8 cellular contexts compared by ENCODE assay signal in genomic region chr19:19959151-19959799, GRCh38. TPM values are rescaled to one million over a fixed set of nuclear protein-coding genes. Genes with fewer than 3 reads are reported as not detected.
DNase-seq lines count a peak whose midpoint lies in the region; TF ChIP-seq lines count a peak whose summit lies in the region.
"Not testable (repeated sequence)": the region's sequence is repeated elsewhere in the genome, so short reads cannot be mapped to it uniquely, and the experiment has no call there.

No MANE protein-coding gene starts in this region.

- not testable (repeated sequence) for H3K4me1 ChIP-seq in stomach

- DNase-seq in DMS153 (lab: John Stamatoyannopoulos, UW) (peak; percentile 3), NAMALWA (ENCODE audit: low spot score) (peak; percentile 76), RPMI7951 (ENCODE audit: low read depth) (peak; percentile 58), activated T-cell treated with anti-CD3 and anti-CD28 coated beads for 24 hours (ENCODE audit: low read depth) (peak; percentile 49), dermis blood vessel endothelial cell (peak; percentile 74), islet precursor cell (peak; percentile 82), renal cortical epithelial cell (ENCODE audit: low read depth) (peak; percentile 29), stomach (peak; percentile 84)

- H3K9me3 ChIP-seq in stomach, result not testable (repeated sequence)

- H3K4me3 ChIP-seq in stomach, result not testable (repeated sequence)

- TF ChIP-seq CTCF in stomach (IDR thresholded peaks at IDR 0.05), result peak in 5 of 7 experiments; percentile 60 to 77 (median 73)

- TF ChIP-seq EP300 in stomach (IDR thresholded peaks at IDR 0.05), result not testable (repeated sequence)

- 12 to 23% (median 20%) methylated on average over 6 to 9 of the region's 9 CpGs for WGBS in stomach, 5 donors

- not testable (repeated sequence) for TF ChIP-seq POLR2A in stomach (IDR thresholded peaks at IDR 0.05)

- intact Hi-C loops in stomach (cut with DNase I; ENCODE audit: low total_unique reads), result loop anchor here (10.0 kb wide), 1 partner anchor 424 kb away; the partner anchor contains the start of gene CILP2

- not testable (repeated sequence) for H3K36me3 ChIP-seq in stomach

- H3K27ac ChIP-seq in stomach, result not testable (repeated sequence)

- not testable (repeated sequence) for H3K27me3 ChIP-seq in stomach

RNA-seq across cellular contexts. Expression of gene ZNF93, which starts 58.5 kb away (rescaled TPM):
- 17.4 and 24.0 TPM in 2 replicates for total RNA-seq in RPMI7951 (2014; rRNA removed; shearing (Covaris generic))
- total RNA-seq in dermis blood vessel endothelial cell (6.0 and 11.7 TPM in 2 replicates), renal cortical epithelial cell (10.0 and 14.9 TPM in 2 replicates), stomach (1 to 10 TPM in 2 of 5 donors, under 1 TPM in 1, not detected in 2; 0.45 to 9.2 (median 7.4) TPM)
- 1 to 10 TPM; 2.3 to 3.1 (median 2.3) TPM for polyA plus RNA-seq in stomach

Comparison
In these comparisons a context has a peak if more than half of its experiments do, and no peak if none do; other contexts are left out.
1. DNase-seq: peak in every context shown above with its lines; median percentile 84 in stomach; 82 in islet precursor cell; 76 in NAMALWA; 74 in dermis blood vessel endothelial cell; 58 in RPMI7951; 49 in activated T-cell treated with anti-CD3 and anti-CD28 coated beads for 24 hours; 29 in renal cortical epithelial cell; 3 in DMS153.